ENCODE assay signal across 15 cellular contexts in the genomic region with DNA sequence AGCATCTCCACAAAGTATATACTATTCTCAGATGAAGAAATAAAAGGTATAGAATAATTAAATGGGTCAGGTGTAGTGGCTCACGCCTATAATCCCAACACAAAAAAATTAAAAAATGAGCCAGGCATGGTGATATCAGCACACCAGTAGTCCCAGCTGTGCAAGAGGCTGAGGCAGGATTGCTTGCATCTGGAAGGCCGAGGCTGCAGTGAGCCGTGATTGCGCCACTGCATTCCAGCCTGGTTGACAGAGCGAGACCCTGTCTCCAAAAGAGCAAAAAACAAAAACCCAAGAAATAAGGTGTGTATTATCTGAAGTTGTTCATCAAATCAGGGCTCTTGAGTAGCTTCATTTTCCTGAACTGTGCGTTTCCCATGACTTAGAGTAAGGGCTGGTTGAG.
"Had no signal": no experiment of that assay in that cellular context is flagged by ENCODE, and none has a peak within 500 bp of the region (broad histone marks: within the 10 kb centered on the region; RNA-seq: fewer than 3 reads in every experiment).

No MANE protein-coding gene starts in this region.

- H3K4me3 ChIP-seq: adrenal gland, esophagus muscularis mucosa, hepatocyte, lower lobe of right lung, right atrium auricular region, tibial nerve had no signal

- H3K27ac ChIP-seq: adrenal gland, esophagus muscularis mucosa, hepatocyte, lower lobe of right lung, right atrium auricular region, tibial nerve had no signal

- H3K4me1 ChIP-seq: right atrium auricular region, tibial nerve had no signal

- DNase-seq: activated CD4-positive, alpha-beta T cell treated with anti-CD3 and anti-CD28 coated beads for 48 hours; activated naive CD4-positive, alpha-beta T cell treated with anti-CD3 and anti-CD28 coated beads, Interleukin-2, amount 10 ng/mL, durations not matched to agents 7 days and 5 days; adrenal gland; cerebellar nuclear complex; kidney glomerular epithelial cell; lower lobe of right lung; naive thymus-derived CD4-positive, alpha-beta T cell; nucleus accumbens; SK-N-SH had no signal

- H3K27me3 ChIP-seq: adrenal gland, esophagus muscularis mucosa, hepatocyte, right atrium auricular region, tibial nerve had no signal

- ATAC-seq: naive thymus-derived CD4-positive, alpha-beta T cell; stimulated activated effector memory CD8-positive, alpha-beta T cell treated with anti-CD3 and anti-CD28 coated beads, Interleukin-12 subunit alpha, Interleukin-12 subunit beta, amount 100 ng/mL, for 72 hours; WTC11 had no signal

- H3K36me3 ChIP-seq: adrenal gland, esophagus muscularis mucosa, lower lobe of right lung, right atrium auricular region, tibial nerve had no signal

- H3K9me3 ChIP-seq: adrenal gland, esophagus muscularis mucosa, lower lobe of right lung, right atrium auricular region, SK-N-SH, tibial nerve had no signal
